In the genomic region with DNA sequence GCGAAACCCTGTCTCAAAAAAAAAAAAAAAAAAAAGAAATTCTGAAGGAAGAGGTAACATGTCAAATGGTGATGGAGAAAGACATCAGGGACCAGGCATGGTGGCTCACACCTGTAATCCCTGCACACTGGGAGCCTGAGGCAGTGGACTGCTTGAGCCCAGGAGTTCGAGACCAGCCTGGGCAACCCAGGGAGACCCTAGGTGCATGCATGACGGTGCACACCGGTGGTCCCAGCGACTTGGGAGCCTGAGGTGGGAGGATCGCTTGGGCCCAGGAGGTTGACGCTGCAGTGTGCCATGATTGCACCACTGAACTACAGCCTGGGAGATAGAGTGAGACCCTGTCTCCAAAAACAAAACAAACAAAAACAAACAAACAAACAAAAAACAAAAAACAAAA, we compare ENCODE assay signal across 13 cellular contexts. TPM values are rescaled to one million over a fixed set of nuclear protein-coding genes. Genes with fewer than 3 reads are reported as not detected.
A peak's percentile ranks its signal among the peaks of the same experiment; 100 is the strongest.
DNase-seq lines count a peak whose midpoint lies in the region; ATAC-seq and TF ChIP-seq lines count a peak whose summit lies in the region.
"Had no signal": no experiment of that assay in that cellular context is flagged by ENCODE, and none has a peak within 500 bp of the region (broad histone marks: within the 10 kb centered on the region; RNA-seq: fewer than 3 reads in every experiment).

No MANE protein-coding gene starts in this region.

- peaks cover 2% of the 10 kb centered on the region for H3K36me3 Mint-ChIP-seq in activated CD4-positive, alpha-beta memory T cell treated with anti-CD3 and anti-CD28 coated beads for 36 hours

- H3K9me3 ChIP-seq in cardiac muscle cell (ENCODE audit: low read depth): no peaks in the 10 kb centered on the region
- no peaks in the 10 kb centered on the region for H3K9me3 ChIP-seq in iPS-20b (ENCODE audit: insufficient read depth, low read depth, low read length)

- no peaks in the 10 kb centered on the region for H3K27me3 Mint-ChIP-seq in activated CD4-positive, alpha-beta memory T cell treated with anti-CD3 and anti-CD28 coated beads for 36 hours
- no peaks in the 10 kb centered on the region for H3K27me3 Mint-ChIP-seq in stimulated activated naive CD8-positive, alpha-beta T cell treated with anti-CD3 and anti-CD28 coated beads, Interleukin-15, amount 100 ng/mL, for 72 hours

- TF ChIP-seq CTCF in cardiac muscle cell (IDR thresholded peaks at IDR 0.05; ENCODE audit: low read depth, low read length): no peak

- intact Hi-C loops in Right ventricle myocardium superior (cut with DNase I): no loop called here
- intact Hi-C loops in activated CD4-positive, alpha-beta memory T cell treated with anti-CD3 and anti-CD28 coated beads for 36 hours (cut with micrococcal nuclease): loop anchor here (2.0 to 5.0 kb wide), 4 partner anchors 57 to 667 kb away; partner anchors contain the start of genes GAS1 and GOLM1

- no peaks in the 10 kb centered on the region for H3K36me3 ChIP-seq in cardiac muscle cell
- H3K36me3 ChIP-seq in iPS-20b (ENCODE audit: insufficient read depth, low read depth, low read length): peaks cover 19% of the 10 kb centered on the region; the same call in 1 of the 2 replicates

- peaks cover 14% of the 10 kb centered on the region for H3K4me1 ChIP-seq in cardiac muscle cell (ENCODE audit: low read depth)
- peaks cover 9% of the 10 kb centered on the region; the same call in 1 of the 2 replicates for H3K4me1 ChIP-seq in iPS-20b (ENCODE audit: insufficient read depth, low read length)
- H3K4me1 ChIP-seq: parathyroid adenoma had no signal

- H3K9me3 Mint-ChIP-seq in activated CD4-positive, alpha-beta memory T cell treated with anti-CD3 and anti-CD28 coated beads for 36 hours: no peaks in the 10 kb centered on the region
- no peaks in the 10 kb centered on the region for H3K9me3 Mint-ChIP-seq in stimulated activated naive CD8-positive, alpha-beta T cell treated with anti-CD3 and anti-CD28 coated beads, Interleukin-15, amount 100 ng/mL, for 72 hours

- CTCF ChIA-PET in activated CD4-positive, alpha-beta memory T cell treated with anti-CD3 and anti-CD28 coated beads for 36 hours (lab: Charles Lee): interaction anchor here (0.7 kb wide), 1 partner anchor 716 kb away, joined by 3 read pairs; no protein-coding TSS in a partner anchor

- H3K9ac ChIP-seq in iPS-20b (ENCODE audit: low read depth, low read length): peak overlapping the region; percentile 95; the same call in 1 of the 2 replicates
- H3K9ac ChIP-seq: parathyroid adenoma had no signal

- H3K4me1 Mint-ChIP-seq in activated CD4-positive, alpha-beta memory T cell treated with anti-CD3 and anti-CD28 coated beads for 36 hours (ENCODE audit: low read depth): peaks cover 48% of the 10 kb centered on the region
- peaks cover 60% of the 10 kb centered on the region for H3K4me1 Mint-ChIP-seq in stimulated activated naive CD8-positive, alpha-beta T cell treated with anti-CD3 and anti-CD28 coated beads, Interleukin-15, amount 100 ng/mL, for 72 hours

- H3K27me3 ChIP-seq in cardiac muscle cell (no peaks in the 10 kb centered on the region), iPS-20b (ENCODE audit: insufficient read depth, low read length) (peaks cover 9% of the 10 kb centered on the region)

- no peak overlapping the region for H3K27ac ChIP-seq in cardiac muscle cell
- H3K27ac ChIP-seq in iPS-20b (ENCODE audit: low read length): no peak overlapping the region
- H3K27ac ChIP-seq: parathyroid adenoma had no signal

- ATAC-seq in Right ventricle myocardium superior (ENCODE audit: poor library complexity) (no peak), GM19455 (IDR thresholded peaks at IDR 0.05; ENCODE audit: unreplicated experiment) (no peak)
- ATAC-seq in stimulated activated naive CD8-positive, alpha-beta T cell treated with anti-CD3 and anti-CD28 coated beads, Interleukin-15, amount 100 ng/mL, for 72 hours: no peak
- ATAC-seq: Panc1 had no signal

- no peak overlapping the region for H3K27ac Mint-ChIP-seq in activated CD4-positive, alpha-beta memory T cell treated with anti-CD3 and anti-CD28 coated beads for 36 hours
- no peak overlapping the region for H3K27ac Mint-ChIP-seq in stimulated activated naive CD8-positive, alpha-beta T cell treated with anti-CD3 and anti-CD28 coated beads, Interleukin-15, amount 100 ng/mL, for 72 hours

- POLR2A ChIA-PET in activated CD4-positive, alpha-beta memory T cell treated with anti-CD3 and anti-CD28 coated beads for 36 hours (lab: Charles Lee): interaction anchor here (0.6 kb wide), 1 partner anchor 307 kb away, joined by 3 read pairs; no protein-coding TSS in a partner anchor

- no peak for DNase-seq in cardiac muscle cell (ENCODE audit: low read depth in 1 of 2, low spot score in 1 of 2)
- no peak for DNase-seq in Right ventricle myocardium superior
- no peak for DNase-seq in activated CD4-positive, alpha-beta memory T cell treated with anti-CD3 and anti-CD28 coated beads for 36 hours
- DNase-seq in stimulated activated naive CD8-positive, alpha-beta T cell treated with anti-CD3 and anti-CD28 coated beads, Interleukin-15, amount 100 ng/mL, for 72 hours: no peak
- DNase-seq in NCI-H446 (lab: John Stamatoyannopoulos, UW): no peak
- no peak for DNase-seq in SKM-1 treated with dmso at 0.1 percent for 144 hours (lab: John Stamatoyannopoulos, UW; ENCODE audit: unreplicated experiment)
- DNase-seq: activated CD4-positive, alpha-beta T cell treated with anti-CD3 and anti-CD28 coated beads, Interleukin-2, amount 50 U/mL, for 4 hours; hypothalamus; NCI-H1105 had no signal

- peak overlapping the region; percentile 20 for H3K4me3 Mint-ChIP-seq in activated CD4-positive, alpha-beta memory T cell treated with anti-CD3 and anti-CD28 coated beads for 36 hours
- peak overlapping the region; percentile 57 to 81 for H3K4me3 Mint-ChIP-seq in stimulated activated naive CD8-positive, alpha-beta T cell treated with anti-CD3 and anti-CD28 coated beads, Interleukin-15, amount 100 ng/mL, for 72 hours

- H3K4me3 ChIP-seq in cardiac muscle cell (peak overlapping the region; percentile 63), iPS-20b (ENCODE audit: low read length) (peak overlapping the region; percentile 92)

RNA-seq across cellular contexts. Expression of gene ISCA1, which starts 1.8 kb away (rescaled TPM):
- total RNA-seq in cardiac muscle cell: 37.6 and 47.1 TPM in 2 replicates
- polyA plus RNA-seq in cardiac muscle cell: 63.2 and 69.3 TPM in 2 replicates
- total RNA-seq in Right ventricle myocardium superior: 72.5 TPM
- total RNA-seq in activated CD4-positive, alpha-beta memory T cell treated with anti-CD3 and anti-CD28 coated beads for 36 hours: 10 to 100 TPM; 21.4 to 22.1 TPM

RNA-seq across cellular contexts. Expression of gene C9orf153, which starts 21.1 kb away (rescaled TPM):
- total RNA-seq in cardiac muscle cell (0.74 and 1.0 TPM in 2 replicates), Right ventricle myocardium superior (0.22 TPM)
- polyA plus RNA-seq in cardiac muscle cell: 0.97 TPM in 1 of 2 replicates, not detected in the other
- total RNA-seq in activated CD4-positive, alpha-beta memory T cell treated with anti-CD3 and anti-CD28 coated beads for 36 hours: under 1 TPM; 0.26 to 0.39 TPM
